5 cellular contexts compared by ENCODE assay signal in genomic region chr6:41811095-41811494, GRCh38.
"Had no signal": no experiment of that assay in that cellular context is flagged by ENCODE, and none has a peak within 500 bp of the region (broad histone marks: within the 10 kb centered on the region; RNA-seq: fewer than 3 reads in every experiment).

No MANE protein-coding gene starts in this region.

- H2AFZ ChIP-seq: GM23338 had no signal

- H3K27ac ChIP-seq: HL-60 had no signal

- H3K4me3 ChIP-seq: GM23338 had no signal

- H3K4me2 ChIP-seq: GM23338 had no signal

- ATAC-seq: GM23338, HepG2 had no signal

- DNase-seq: H9, HCEC 1CT had no signal
